ENCODE assay signal across 7 cellular contexts in genomic region chr7:130733866-130734524, GRCh38. TPM values are rescaled to one million over a fixed set of nuclear protein-coding genes. Genes with fewer than 3 reads are reported as not detected.
DNase-seq lines count a peak whose midpoint lies in the region; ATAC-seq and TF ChIP-seq lines count a peak whose summit lies in the region.

Gene KLF14, minus strand, starts transcription at chr7:130734207. Its CDS starts 174 bp downstream, at chr7:130734033.

- peaks cover 0 to 98% (median 86%) of the 10 kb centered on the region in 7 donors for H3K27me3 ChIP-seq in heart right ventricle
- peaks cover 31 to 68% (median 37%) of the 10 kb centered on the region in 3 donors for H3K27me3 ChIP-seq in gastrocnemius medialis

- H3K4me1 ChIP-seq in heart right ventricle (peaks cover 0 to 8% (median 0%) of the 10 kb centered on the region in 9 donors), gastrocnemius medialis (no peaks in the 10 kb centered on the region)

- peaks cover 0 to 12% (median 0%) of the 10 kb centered on the region in 9 donors for H3K36me3 ChIP-seq in heart right ventricle
- H3K36me3 ChIP-seq in gastrocnemius medialis = no peaks in the 10 kb centered on the region

- peak; percentile 85 to 88 for ATAC-seq in activated T-cell treated with anti-CD3 and anti-CD28 coated beads, Interleukin-2, amount 50 U/mL, for 72 hours (replicated peaks in 1 of 2)
- ATAC-seq in heart right ventricle (peak in 3 of 8 donors; percentile 33 to 66 (median 64)), gastrocnemius medialis (peak; percentile 78 to 79), GM18858 (IDR thresholded peaks at IDR 0.05; ENCODE audit: unreplicated experiment) (no peak)

- TF ChIP-seq POLR2A in NB4 (IDR thresholded peaks at IDR 0.05; ENCODE audit: extremely low read depth, insufficient read length) = no peak
- peak in 1 of 2 donors; percentile 27 for TF ChIP-seq POLR2A in gastrocnemius medialis (IDR thresholded peaks at IDR 0.05)

- H3K27ac Mint-ChIP-seq in activated T-cell treated with anti-CD3 and anti-CD28 coated beads, Interleukin-2, amount 50 U/mL, for 72 hours = peak within 1 kb of the TSS; percentile 85

- H3K27ac ChIP-seq in heart right ventricle (peak within 1 kb of the TSS in 2 of 10 donors; percentile 26 to 36), gastrocnemius medialis (peak within 1 kb of the TSS; percentile 65 to 75 (median 70))

- TF ChIP-seq CTCF in GM13977 (IDR thresholded peaks at IDR 0.05; ENCODE audit: extremely low read depth, insufficient read depth, missing control alignments) (no peak), NB4 (IDR thresholded peaks at IDR 0.05; ENCODE audit: low read depth, low read length) (no peak), heart right ventricle (IDR thresholded peaks at IDR 0.05) (no peak), gastrocnemius medialis (IDR thresholded peaks at IDR 0.05 in 4 of 5, conservative IDR thresholded peaks at IDR 0.05 in 1 of 5) (no peak)

- peak within 1 kb of the TSS; percentile 87 to 97 for H3K4me3 Mint-ChIP-seq in activated T-cell treated with anti-CD3 and anti-CD28 coated beads, Interleukin-2, amount 50 U/mL, for 72 hours

- H3K9me3 ChIP-seq in heart right ventricle (peaks cover 6 to 49% (median 25%) of the 10 kb centered on the region in 11 donors), gastrocnemius medialis (peaks cover 4 to 31% (median 16%) of the 10 kb centered on the region in 3 donors)

- H3K4me3 ChIP-seq in NB4 (ENCODE audit: low read depth, low read length) (peak within 1 kb of the TSS; percentile 61), heart right ventricle (peak within 1 kb of the TSS in 9 of 10 donors; percentile 26 to 55 (median 51)), gastrocnemius medialis (peak within 1 kb of the TSS; percentile 50 to 61 (median 54))

- intact Hi-C loops in heart right ventricle (cut with DNase I) (loop anchor here in 1 of 10 donors (10.0 kb wide), 1 partner anchor 479 kb away; no protein-coding TSS in a partner anchor), gastrocnemius medialis (cut with DNase I; ENCODE audit: low total_unique reads) (no loop called here)

- 1 to 2% methylated on average over 66 to 97 of the region's 97 CpGs for WGBS in heart right ventricle, 2 donors

- peaks cover 12% of the 10 kb centered on the region for H3K4me1 Mint-ChIP-seq in activated T-cell treated with anti-CD3 and anti-CD28 coated beads, Interleukin-2, amount 50 U/mL, for 72 hours (ENCODE audit: low read depth)

- peaks cover 7 to 14% of the 10 kb centered on the region in 2 donors for H3K36me3 Mint-ChIP-seq in activated T-cell treated with anti-CD3 and anti-CD28 coated beads, Interleukin-2, amount 50 U/mL, for 72 hours (ENCODE audit: insufficient read depth in 2 of 2)

- DNase-seq in GM13977 (ENCODE audit: low spot score) = peak; percentile 75
- peak; percentile 57 for DNase-seq in NB4 (ENCODE audit: low read depth)
- peak; percentile 59 to 61 for DNase-seq in activated T-cell treated with anti-CD3 and anti-CD28 coated beads, Interleukin-2, amount 50 U/mL, for 72 hours
- DNase-seq in heart right ventricle = peak in 1 of 2 donors; percentile 15
- DNase-seq in gastrocnemius medialis = peak in 1 of 2 donors; percentile 29
- no peak for DNase-seq in SHP77 treated with DMSO at 0.1 percent for 48 hours (lab: John Stamatoyannopoulos, UW)

- no peaks in the 10 kb centered on the region for H3K9me3 Mint-ChIP-seq in activated T-cell treated with anti-CD3 and anti-CD28 coated beads, Interleukin-2, amount 50 U/mL, for 72 hours

- H3K27me3 Mint-ChIP-seq in activated T-cell treated with anti-CD3 and anti-CD28 coated beads, Interleukin-2, amount 50 U/mL, for 72 hours (ENCODE audit: low read depth) = peaks cover 77% of the 10 kb centered on the region

- in situ Hi-C loops in GM13977 (cut with MboI; ENCODE audit: low pct_unique_long_range_greater_than_20kb, low sequenced_read_pairs, unreplicated experiment) = no loop called here
- in situ Hi-C loops in gastrocnemius medialis (cut with MboI; ENCODE audit: low sequenced_read_pairs in 4 of 4) = no loop called here

RNA-seq across cellular contexts. Expression of gene KLF14, which starts in this region (rescaled TPM):
- total RNA-seq in activated T-cell treated with anti-CD3 and anti-CD28 coated beads, Interleukin-2, amount 50 U/mL, for 72 hours = under 1 TPM in 1 of 2 donors, not detected in 1; 0.09 TPM
- total RNA-seq in heart right ventricle (under 1 TPM in 7 of 10 donors, not detected in 3; 0.07 to 0.49 (median 0.14) TPM), gastrocnemius medialis (under 1 TPM; 0.41 to 0.78 (median 0.46) TPM)
- under 1 TPM in 1 of 2 donors, not detected in 1; 0.03 TPM for polyA plus RNA-seq in heart right ventricle

Comparison
In these comparisons a context has a peak if more than half of its experiments do, and no peak if none do; other contexts are left out.
1. Peak in DNase-seq and ATAC-seq in activated T-cell treated with anti-CD3 and anti-CD28 coated beads, Interleukin-2, amount 50 U/mL, for 72 hours; RNA of the gene not detected or under 1 TPM.
2. Peak in ATAC-seq, H3K4me3 ChIP-seq and H3K27ac ChIP-seq in gastrocnemius medialis; RNA of the gene not detected or under 1 TPM.